12 cellular contexts compared by ENCODE assay signal in the genomic region with DNA sequence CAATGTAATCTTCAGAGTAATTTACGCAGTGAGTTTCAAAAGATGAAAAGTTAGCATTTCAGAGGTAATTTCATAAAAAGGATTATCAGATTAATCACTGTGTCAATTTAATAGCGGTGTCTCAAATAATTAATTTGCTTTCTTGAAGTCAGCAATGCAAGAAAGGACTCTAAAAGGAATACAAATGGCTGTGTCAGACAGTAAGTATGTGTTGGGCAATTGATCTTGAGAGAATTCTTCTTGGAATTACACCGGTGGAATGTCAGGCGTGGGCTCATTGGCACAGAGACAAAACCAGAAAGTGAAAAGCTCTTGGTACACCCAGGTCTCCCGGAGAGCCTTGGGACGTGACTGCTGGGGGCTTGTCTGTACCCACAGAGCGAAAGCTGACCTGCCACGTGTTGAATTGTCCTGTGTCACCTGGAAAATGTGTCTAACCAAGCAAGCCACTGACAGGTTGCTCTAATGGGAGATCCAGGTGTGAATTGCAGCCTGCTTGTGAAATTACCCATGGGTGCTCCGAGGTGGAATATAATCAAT.
DNase-seq lines count a peak whose midpoint lies in the region; ATAC-seq and TF ChIP-seq lines count a peak whose summit lies in the region.
"Had no signal": no experiment of that assay in that cellular context is flagged by ENCODE, and none has a peak within 500 bp of the region (broad histone marks: within the 10 kb centered on the region; RNA-seq: fewer than 3 reads in every experiment).

No MANE protein-coding gene starts in this region.

- intact Hi-C loops in colonic mucosa (cut with DNase I), result no loop called here

- in situ Hi-C loops in KBM-7 (cut with MboI; ENCODE audit: low pct_unique_long_range_greater_than_20kb, low sequenced_read_pairs), result no loop called here

- peaks cover 1% of the 10 kb centered on the region; the same call in 1 of the 2 replicates for H3K36me3 ChIP-seq in BJ (ENCODE audit: control insufficient read depth, insufficient read depth, low read length)
- H3K36me3 ChIP-seq in colonic mucosa, result no peaks in the 10 kb centered on the region

- H3K27me3 Mint-ChIP-seq in nephron progenitor cell (ENCODE audit: low read depth, poor library complexity), result no peaks in the 10 kb centered on the region

- H3K4me1 ChIP-seq in colonic mucosa, result peaks cover 4% of the 10 kb centered on the region

- H3K4me1 Mint-ChIP-seq in nephron progenitor cell, result peaks cover 93% of the 10 kb centered on the region

- ATAC-seq in GM18498 (IDR thresholded peaks at IDR 0.05; ENCODE audit: unreplicated experiment) (no peak), GM21526 (IDR thresholded peaks at IDR 0.05; ENCODE audit: low FRiP score, unreplicated experiment) (no peak)

- H3K27ac ChIP-seq in colonic mucosa, result peak overlapping the region; percentile 38

- peak overlapping the region in 1 of 2 donors; percentile 23 for H3K9ac ChIP-seq in colonic mucosa (ENCODE audit: low read depth in 2 of 2, low read length in 2 of 2)

- H3K4me3 ChIP-seq in BJ (ENCODE audit: low read depth, low read length), result no peak overlapping the region
- no peak overlapping the region for H3K4me3 ChIP-seq in colonic mucosa

- H3K27me3 ChIP-seq in BJ (ENCODE audit: control insufficient read depth, insufficient read depth, low read length) (no peaks in the 10 kb centered on the region), colonic mucosa (no peaks in the 10 kb centered on the region)

- CTCF ChIA-PET in BJ (lab: Yijun Ruan, JAX), result no interaction called here

- H3K4me3 Mint-ChIP-seq in nephron progenitor cell, result peak overlapping the region; percentile 10
- H3K4me3 Mint-ChIP-seq: stimulated activated effector memory CD8-positive, alpha-beta T cell treated with anti-CD3 and anti-CD28 coated beads, Interleukin-12 subunit alpha, Interleukin-12 subunit beta, amount 100 ng/mL, for 72 hours had no signal

- DNase-seq in BJ (ENCODE audit: low read depth), result peak; percentile 51
- DNase-seq in NCI-H1417 (lab: John Stamatoyannopoulos, UW), result peak in 2 of 3 experiments; percentile 60 to 82
- DNase-seq in colonic mucosa, result peak; percentile 45
- no peak for DNase-seq in nephron progenitor cell
- DNase-seq in stimulated activated CD8-positive, alpha-beta memory T cell treated with anti-CD3 and anti-CD28 coated beads, Interleukin-4, amount 100 ng/mL, for 48 hours, result no peak
- no peak for DNase-seq in KBM-7
- DNase-seq: DND-41; effector CD4-positive, alpha-beta T cell; NK-92 treated with Interleukin-12 subunit alpha and Interleukin-12 subunit beta, amount 100 ng/mL, for 24 hours had no signal

- H3K27ac Mint-ChIP-seq in nephron progenitor cell, result peak overlapping the region; percentile 95
- H3K27ac Mint-ChIP-seq: stimulated activated effector memory CD8-positive, alpha-beta T cell treated with anti-CD3 and anti-CD28 coated beads, Interleukin-12 subunit alpha, Interleukin-12 subunit beta, amount 100 ng/mL, for 72 hours had no signal

- TF ChIP-seq CTCF in BJ (IDR thresholded peaks at IDR 0.05; ENCODE audit: insufficient read depth, low read depth, low read length) (no peak), colonic mucosa (IDR thresholded peaks at IDR 0.05) (no peak), nephron progenitor cell (IDR thresholded peaks at IDR 0.05) (no peak)

- POLR2A ChIA-PET in BJ (lab: Charles Lee), result interaction anchor here (0.7 kb wide), 1 partner anchor 10 kb away, joined by 4 read pairs; no protein-coding TSS in a partner anchor

- H3K9me3 ChIP-seq in colonic mucosa, result no peaks in the 10 kb centered on the region

- H3K36me3 Mint-ChIP-seq in nephron progenitor cell (ENCODE audit: low read depth), result no peaks in the 10 kb centered on the region

- no peaks in the 10 kb centered on the region for H3K9me3 Mint-ChIP-seq in nephron progenitor cell
- H3K9me3 Mint-ChIP-seq: stimulated activated effector memory CD8-positive, alpha-beta T cell treated with anti-CD3 and anti-CD28 coated beads, Interleukin-12 subunit alpha, Interleukin-12 subunit beta, amount 100 ng/mL, for 72 hours had no signal

Comparison
In these comparisons a context has a peak if more than half of its experiments do, and no peak if none do; other contexts are left out.
1. DNase-seq: peak in BJ (single experiment), NCI-H1417 (2 of 3) and colonic mucosa (single experiment); none in nephron progenitor cell (single experiment), stimulated activated CD8-positive, alpha-beta memory T cell treated with anti-CD3 and anti-CD28 coated beads, Interleukin-4, amount 100 ng/mL, for 48 hours (single experiment) and KBM-7 (single experiment).